Comparison of ENCODE assay signal across 2 cellular contexts in the genomic region with DNA sequence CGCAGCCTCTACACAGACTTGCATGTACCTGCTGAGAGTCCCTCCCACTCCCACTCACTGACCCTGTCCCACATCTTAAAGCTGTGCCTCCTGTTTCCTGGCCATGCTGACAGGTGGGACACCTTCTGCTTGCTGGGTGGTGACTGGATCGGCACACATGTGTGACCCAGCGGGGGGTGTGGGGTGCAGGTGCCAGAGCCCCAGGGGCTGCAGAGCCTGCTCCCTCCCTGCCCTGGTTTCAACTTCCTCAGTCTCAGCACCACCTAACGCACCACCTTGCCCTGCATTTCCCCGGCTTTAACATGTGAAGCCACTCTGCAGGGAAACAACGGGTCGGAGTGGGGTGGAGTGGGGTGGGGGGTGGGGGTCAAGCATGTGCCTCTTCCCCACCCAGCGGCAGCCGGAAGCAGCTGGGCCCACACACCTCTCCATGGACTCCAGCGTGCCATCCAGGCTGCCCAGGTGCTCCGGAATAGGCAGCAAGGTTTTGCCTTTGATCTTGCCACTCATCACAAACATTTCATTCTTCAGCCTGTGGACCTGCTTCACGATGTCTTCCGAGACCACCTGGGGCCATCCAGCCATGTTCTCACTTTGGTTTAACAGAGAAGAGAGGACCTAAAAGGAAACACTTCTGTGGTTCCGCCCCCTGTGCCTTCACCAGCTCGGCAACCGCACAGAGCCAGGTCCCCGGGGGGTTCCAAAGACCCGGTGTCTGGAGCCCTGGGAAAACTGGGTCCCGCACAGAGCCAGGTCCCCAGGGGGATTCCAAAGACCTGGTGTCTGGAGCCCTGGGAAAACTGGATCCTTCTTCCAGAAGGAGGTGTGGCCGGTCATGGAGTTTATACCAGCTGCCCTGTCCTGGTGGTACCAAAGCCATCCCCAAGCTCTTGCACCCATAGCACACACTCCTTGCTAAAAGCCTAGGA.
TF ChIP-seq lines count a peak whose summit lies in the region.

No MANE protein-coding gene starts in this region.

TF ChIP-seq in HCT116, 20 proteins besides CTCF, POLR2A, EP300 and RAD21:
- TF ChIP-seq ELF1 (IDR thresholded peaks at IDR 0.05; ENCODE audit: borderline replicate concordance, low read depth) (no peak), ZFX (IDR thresholded peaks at IDR 0.05) (no peak), SRF (IDR thresholded peaks at IDR 0.05; ENCODE audit: low read depth) (no peak), SP1 (IDR thresholded peaks at IDR 0.05; ENCODE audit: low read depth) (peak; percentile 62), SIN3A (IDR thresholded peaks at IDR 0.05; ENCODE audit: low read depth) (no peak), TCF7L2 (IDR thresholded peaks at IDR 0.05; ENCODE audit: borderline replicate concordance, extremely low read depth, insufficient read depth, insufficient read length) (peak; percentile 61), JUND (IDR thresholded peaks at IDR 0.05) (no peak), FOSL1 (IDR thresholded peaks at IDR 0.05; ENCODE audit: low read depth) (no peak), POLR2AphosphoS5 (IDR thresholded peaks at IDR 0.05; ENCODE audit: low read depth, low read length) (no peak)
- TF ChIP-seq, protein P1, sequence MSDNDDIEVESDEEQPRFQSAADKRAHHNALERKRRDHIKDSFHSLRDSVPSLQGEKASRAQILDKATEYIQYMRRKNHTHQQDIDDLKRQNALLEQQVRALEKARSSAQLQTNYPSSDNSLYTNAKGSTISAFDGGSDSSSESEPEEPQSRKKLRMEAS (IDR thresholded peaks at IDR 0.05), result no peak
- TF ChIP-seq, protein P2, sequence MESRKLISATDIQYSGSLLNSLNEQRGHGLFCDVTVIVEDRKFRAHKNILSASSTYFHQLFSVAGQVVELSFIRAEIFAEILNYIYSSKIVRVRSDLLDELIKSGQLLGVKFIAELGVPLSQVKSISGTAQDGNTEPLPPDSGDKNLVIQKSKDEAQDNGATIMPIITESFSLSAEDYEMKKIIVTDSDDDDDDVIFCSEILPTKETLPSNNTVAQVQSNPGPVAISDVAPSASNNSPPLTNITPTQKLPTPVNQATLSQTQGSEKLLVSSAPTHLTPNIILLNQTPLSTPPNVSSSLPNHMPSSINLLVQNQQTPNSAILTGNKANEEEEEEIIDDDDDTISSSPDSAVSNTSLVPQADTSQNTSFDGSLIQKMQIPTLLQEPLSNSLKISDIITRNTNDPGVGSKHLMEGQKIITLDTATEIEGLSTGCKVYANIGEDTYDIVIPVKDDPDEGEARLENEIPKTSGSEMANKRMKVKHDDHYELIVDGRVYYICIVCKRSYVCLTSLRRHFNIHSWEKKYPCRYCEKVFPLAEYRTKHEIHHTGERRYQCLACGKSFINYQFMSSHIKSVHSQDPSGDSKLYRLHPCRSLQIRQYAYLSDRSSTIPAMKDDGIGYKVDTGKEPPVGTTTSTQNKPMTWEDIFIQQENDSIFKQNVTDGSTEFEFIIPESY (IDR thresholded peaks at IDR 0.05; ENCODE audit: extremely low read depth, insufficient replicate concordance, low read length), result no peak
- TF ChIP-seq, protein P3, sequence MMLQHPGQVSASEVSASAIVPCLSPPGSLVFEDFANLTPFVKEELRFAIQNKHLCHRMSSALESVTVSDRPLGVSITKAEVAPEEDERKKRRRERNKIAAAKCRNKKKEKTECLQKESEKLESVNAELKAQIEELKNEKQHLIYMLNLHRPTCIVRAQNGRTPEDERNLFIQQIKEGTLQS (IDR thresholded peaks at IDR 0.05), result no peak

TF ChIP-seq in WTC11, 78 proteins besides CTCF, POLR2A, EP300 and RAD21:
- TF ChIP-seq HMGA2 (CRISPR knock-in tag; IDR thresholded peaks at IDR 0.05) (no peak), ZNF396 (CRISPR knock-in tag; IDR thresholded peaks at IDR 0.05; ENCODE audit: borderline replicate concordance) (no peak), ZBTB21 (CRISPR knock-in tag; IDR thresholded peaks at IDR 0.05; ENCODE audit: borderline replicate concordance) (no peak)
- TF ChIP-seq, protein P4, sequence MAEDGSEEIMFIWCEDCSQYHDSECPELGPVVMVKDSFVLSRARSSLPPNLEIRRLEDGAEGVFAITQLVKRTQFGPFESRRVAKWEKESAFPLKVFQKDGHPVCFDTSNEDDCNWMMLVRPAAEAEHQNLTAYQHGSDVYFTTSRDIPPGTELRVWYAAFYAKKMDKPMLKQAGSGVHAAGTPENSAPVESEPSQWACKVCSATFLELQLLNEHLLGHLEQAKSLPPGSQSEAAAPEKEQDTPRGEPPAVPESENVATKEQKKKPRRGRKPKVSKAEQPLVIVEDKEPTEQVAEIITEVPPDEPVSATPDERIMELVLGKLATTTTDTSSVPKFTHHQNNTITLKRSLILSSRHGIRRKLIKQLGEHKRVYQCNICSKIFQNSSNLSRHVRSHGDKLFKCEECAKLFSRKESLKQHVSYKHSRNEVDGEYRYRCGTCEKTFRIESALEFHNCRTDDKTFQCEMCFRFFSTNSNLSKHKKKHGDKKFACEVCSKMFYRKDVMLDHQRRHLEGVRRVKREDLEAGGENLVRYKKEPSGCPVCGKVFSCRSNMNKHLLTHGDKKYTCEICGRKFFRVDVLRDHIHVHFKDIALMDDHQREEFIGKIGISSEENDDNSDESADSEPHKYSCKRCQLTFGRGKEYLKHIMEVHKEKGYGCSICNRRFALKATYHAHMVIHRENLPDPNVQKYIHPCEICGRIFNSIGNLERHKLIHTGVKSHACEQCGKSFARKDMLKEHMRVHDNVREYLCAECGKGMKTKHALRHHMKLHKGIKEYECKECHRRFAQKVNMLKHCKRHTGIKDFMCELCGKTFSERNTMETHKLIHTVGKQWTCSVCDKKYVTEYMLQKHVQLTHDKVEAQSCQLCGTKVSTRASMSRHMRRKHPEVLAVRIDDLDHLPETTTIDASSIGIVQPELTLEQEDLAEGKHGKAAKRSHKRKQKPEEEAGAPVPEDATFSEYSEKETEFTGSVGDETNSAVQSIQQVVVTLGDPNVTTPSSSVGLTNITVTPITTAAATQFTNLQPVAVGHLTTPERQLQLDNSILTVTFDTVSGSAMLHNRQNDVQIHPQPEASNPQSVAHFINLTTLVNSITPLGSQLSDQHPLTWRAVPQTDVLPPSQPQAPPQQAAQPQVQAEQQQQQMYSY (CRISPR knock-in tag; IDR thresholded peaks at IDR 0.05), result peak; percentile 98
- TF ChIP-seq, protein P1 (CRISPR knock-in tag; IDR thresholded peaks at IDR 0.05), result no peak
